ENCODE assay signal across 9 cellular contexts in genomic region chr9:125549465-125550215, GRCh38.
DNase-seq lines count a peak whose midpoint lies in the region; ATAC-seq and TF ChIP-seq lines count a peak whose summit lies in the region.
"Had no signal": no experiment of that assay in that cellular context is flagged by ENCODE, and none has a peak within 500 bp of the region (broad histone marks: within the 10 kb centered on the region; RNA-seq: fewer than 3 reads in every experiment).

No MANE protein-coding gene starts in this region.

- TF ChIP-seq CTCF in type B pancreatic cell (conservative IDR thresholded peaks at IDR 0.05) (no peak), natural killer cell (IDR thresholded peaks at IDR 0.05) (no peak)

- H3K27ac ChIP-seq in esophagus (ENCODE audit: low read depth in 2 of 2, low read length in 1 of 2) = peak overlapping the region; percentile 24 to 31

- H3K9me3 ChIP-seq in esophagus (ENCODE audit: control insufficient read depth in 2 of 2, insufficient read depth in 1 of 2, low read depth in 1 of 2, low read length in 1 of 2) = no peaks in the 10 kb centered on the region

- DNase-seq in NCI-H2196 (lab: John Stamatoyannopoulos, UW; ENCODE audit: unreplicated experiment) = peak; percentile 32
- peak; percentile 65 for DNase-seq in medulla oblongata (ENCODE audit: extremely low spot score)
- no peak for DNase-seq in type B pancreatic cell (ENCODE audit: extremely low spot score, unreplicated experiment)
- DNase-seq in natural killer cell = no peak
- DNase-seq in NCI-H187 treated with DMSO at 0.1 percent for 48 hours (lab: John Stamatoyannopoulos, UW) = no peak
- DNase-seq in NCI-H1436 (lab: John Stamatoyannopoulos, UW) = no peak
- DNase-seq: central memory CD4-positive, alpha-beta T cell had no signal

- H3K27me3 ChIP-seq in esophagus (ENCODE audit: control insufficient read depth in 1 of 2, insufficient read depth in 2 of 2, low read length in 2 of 2) = no peaks in the 10 kb centered on the region

- intact Hi-C loops in natural killer cell (cut with micrococcal nuclease) = no loop called here

- peaks cover 23% of the 10 kb centered on the region for H3K4me1 Mint-ChIP-seq in type B pancreatic cell (ENCODE audit: unreplicated experiment)
- peaks cover 4 to 5% of the 10 kb centered on the region in 2 donors for H3K4me1 Mint-ChIP-seq in natural killer cell

- no peaks in the 10 kb centered on the region for H3K36me3 ChIP-seq in esophagus (ENCODE audit: control insufficient read depth in 2 of 2, insufficient read depth in 2 of 2, low read length in 1 of 2)

- H3K4me3 Mint-ChIP-seq in type B pancreatic cell = no peak overlapping the region
- H3K4me3 Mint-ChIP-seq in natural killer cell = no peak overlapping the region
- H3K4me3 Mint-ChIP-seq: stimulated activated naive CD8-positive, alpha-beta T cell treated with anti-CD3 and anti-CD28 coated beads, Interleukin-15, Interleukin-2, amounts not matched to agents 100 ng/mL and 50 ng/mL, for 24 hours had no signal

- no peaks in the 10 kb centered on the region for H3K9me3 Mint-ChIP-seq in type B pancreatic cell
- no peaks in the 10 kb centered on the region for H3K9me3 Mint-ChIP-seq in natural killer cell
- H3K9me3 Mint-ChIP-seq: stimulated activated naive CD8-positive, alpha-beta T cell treated with anti-CD3 and anti-CD28 coated beads, Interleukin-15, Interleukin-2, amounts not matched to agents 100 ng/mL and 50 ng/mL, for 24 hours had no signal

- H3K27ac Mint-ChIP-seq in type B pancreatic cell (peak overlapping the region; percentile 21), natural killer cell (no peak overlapping the region)
- H3K27ac Mint-ChIP-seq: stimulated activated naive CD8-positive, alpha-beta T cell treated with anti-CD3 and anti-CD28 coated beads, Interleukin-15, Interleukin-2, amounts not matched to agents 100 ng/mL and 50 ng/mL, for 24 hours had no signal

- H3K27me3 Mint-ChIP-seq in type B pancreatic cell (no peaks in the 10 kb centered on the region), natural killer cell (ENCODE audit: low read depth in 2 of 2) (no peaks in the 10 kb centered on the region)
- H3K27me3 Mint-ChIP-seq: stimulated activated naive CD8-positive, alpha-beta T cell treated with anti-CD3 and anti-CD28 coated beads, Interleukin-15, Interleukin-2, amounts not matched to agents 100 ng/mL and 50 ng/mL, for 24 hours had no signal

- no peak for ATAC-seq in natural killer cell

- H3K4me1 ChIP-seq in esophagus (ENCODE audit: control insufficient read depth in 2 of 2, insufficient read depth in 2 of 2, low read length in 1 of 2) = peaks cover 3 to 7% of the 10 kb centered on the region in 2 donors

- 32 to 33% methylated on average over 12 of the region's 12 CpGs for WGBS in esophagus, 2 donors

- no peak overlapping the region for H3K4me3 ChIP-seq in esophagus (ENCODE audit: low read depth in 1 of 2, low read length in 2 of 2)

- H3K36me3 Mint-ChIP-seq in type B pancreatic cell = peaks cover 4% of the 10 kb centered on the region
- H3K36me3 Mint-ChIP-seq in natural killer cell = no peaks in the 10 kb centered on the region

Comparison
In these comparisons a context has a peak if more than half of its experiments do, and no peak if none do; other contexts are left out.
1. DNase-seq: peak in NCI-H2196 (single experiment) and medulla oblongata (single experiment); none in type B pancreatic cell (single experiment), natural killer cell (single experiment), NCI-H187 treated with DMSO at 0.1 percent for 48 hours (single experiment) and NCI-H1436 (single experiment).